11 cellular contexts compared by ENCODE assay signal in the genomic region with DNA sequence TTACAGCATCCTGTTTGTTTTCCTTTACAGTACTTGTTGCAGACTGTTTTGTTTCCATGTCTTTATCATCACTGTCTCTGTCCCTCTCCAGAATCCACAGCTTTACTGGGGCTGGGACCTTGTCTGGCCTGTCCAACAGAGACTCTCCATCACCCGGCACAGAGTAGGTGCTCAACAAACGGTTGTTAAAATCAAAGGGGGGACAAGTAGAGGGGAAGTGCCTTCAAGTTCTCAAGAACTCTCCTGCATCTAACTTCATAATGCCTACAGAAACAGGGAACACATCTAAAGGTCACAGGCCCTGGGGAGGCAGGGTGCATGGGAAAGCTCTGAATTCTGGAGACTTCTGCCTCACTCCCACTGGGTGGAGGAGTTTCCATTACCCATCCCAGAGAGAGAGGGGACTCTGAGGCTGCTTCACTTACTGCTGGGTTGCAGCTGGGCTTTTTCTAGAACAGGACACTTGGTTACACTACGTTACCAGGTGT. TPM values are rescaled to one million over a fixed set of nuclear protein-coding genes. Genes with fewer than 3 reads are reported as not detected.
DNase-seq lines count a peak whose midpoint lies in the region; ATAC-seq, FAIRE-seq and TF ChIP-seq lines count a peak whose summit lies in the region.
"Had no signal": no experiment of that assay in that cellular context is flagged by ENCODE, and none has a peak within 500 bp of the region (broad histone marks: within the 10 kb centered on the region; RNA-seq: fewer than 3 reads in every experiment).

No MANE protein-coding gene starts in this region.

- H3K4me3 ChIP-seq in Peyer's patch: peak overlapping the region in 1 of 4 donors; percentile 27
- H3K4me3 ChIP-seq in pancreas: no peak overlapping the region

- intact Hi-C loops in pancreas (cut with DNase I): no loop called here

- peaks cover 59% of the 10 kb centered on the region for H3K4me1 Mint-ChIP-seq in T-helper 2 cell treated with Interferon-gamma antibody and Interleukin-4, amounts not matched to agents 5 μg/mL and 100 μg/mL, for 36 hours (ENCODE audit: low read depth)
- H3K4me1 Mint-ChIP-seq in stimulated activated naive CD8-positive, alpha-beta T cell treated with anti-CD3 and anti-CD28 coated beads, Interleukin-15, amount 100 ng/mL, for 72 hours: peaks cover 92% of the 10 kb centered on the region

- H3K36me3 Mint-ChIP-seq in T-helper 2 cell treated with Interferon-gamma antibody and Interleukin-4, amounts not matched to agents 5 μg/mL and 100 μg/mL, for 36 hours (ENCODE audit: low read depth): no peaks in the 10 kb centered on the region

- H3K4me1 ChIP-seq in Peyer's patch: peaks cover 0 to 54% (median 28%) of the 10 kb centered on the region in 4 donors
- peaks cover 4% of the 10 kb centered on the region for H3K4me1 ChIP-seq in foreskin keratinocyte
- H3K4me1 ChIP-seq in pancreas: peaks cover 10 to 26% (median 16%) of the 10 kb centered on the region in 3 donors

- no peak for TF ChIP-seq POLR2A in Peyer's patch (IDR thresholded peaks at IDR 0.05)

- H3K27ac ChIP-seq in Peyer's patch: peak overlapping the region; percentile 57 to 95 (median 84)
- peak overlapping the region; percentile 6 for H3K27ac ChIP-seq in foreskin keratinocyte
- peak overlapping the region in 2 of 4 donors; percentile 9 to 41 for H3K27ac ChIP-seq in pancreas

- no peaks in the 10 kb centered on the region for H3K27me3 Mint-ChIP-seq in T-helper 2 cell treated with Interferon-gamma antibody and Interleukin-4, amounts not matched to agents 5 μg/mL and 100 μg/mL, for 36 hours (ENCODE audit: low read depth)
- H3K27me3 Mint-ChIP-seq in stimulated activated naive CD8-positive, alpha-beta T cell treated with anti-CD3 and anti-CD28 coated beads, Interleukin-15, amount 100 ng/mL, for 72 hours: no peaks in the 10 kb centered on the region

- no peak for DNase-seq in T-helper 2 cell treated with Interferon-gamma antibody and Interleukin-4, amounts not matched to agents 5 μg/mL and 100 μg/mL, for 36 hours (ENCODE audit: low spot score)
- DNase-seq in T-helper 2 cell (no peak), Peyer's patch (no peak), foreskin keratinocyte (no peak), pancreas (no peak), NCI-H2196 (lab: John Stamatoyannopoulos, UW; ENCODE audit: unreplicated experiment) (no peak)
- peak in 1 of 2 donors; percentile 15 for DNase-seq in stimulated activated naive CD8-positive, alpha-beta T cell treated with anti-CD3 and anti-CD28 coated beads, Interleukin-15, amount 100 ng/mL, for 72 hours
- DNase-seq: 8988T, glutamatergic neuron had no signal

- H3K4me3 Mint-ChIP-seq in T-helper 2 cell treated with Interferon-gamma antibody and Interleukin-4, amounts not matched to agents 5 μg/mL and 100 μg/mL, for 36 hours: peak overlapping the region; percentile 82
- peak overlapping the region; percentile 78 to 88 for H3K4me3 Mint-ChIP-seq in stimulated activated naive CD8-positive, alpha-beta T cell treated with anti-CD3 and anti-CD28 coated beads, Interleukin-15, amount 100 ng/mL, for 72 hours

- no peaks in the 10 kb centered on the region for H3K9me3 Mint-ChIP-seq in T-helper 2 cell treated with Interferon-gamma antibody and Interleukin-4, amounts not matched to agents 5 μg/mL and 100 μg/mL, for 36 hours
- no peaks in the 10 kb centered on the region for H3K9me3 Mint-ChIP-seq in stimulated activated naive CD8-positive, alpha-beta T cell treated with anti-CD3 and anti-CD28 coated beads, Interleukin-15, amount 100 ng/mL, for 72 hours

- H3K36me3 ChIP-seq in Peyer's patch (no peaks in the 10 kb centered on the region), pancreas (no peaks in the 10 kb centered on the region)

- ATAC-seq in foreskin keratinocyte (no peak), pancreas (no peak), HG03378 (IDR thresholded peaks at IDR 0.05; ENCODE audit: unreplicated experiment) (no peak)
- ATAC-seq in stimulated activated naive CD8-positive, alpha-beta T cell treated with anti-CD3 and anti-CD28 coated beads, Interleukin-15, amount 100 ng/mL, for 72 hours: no peak

- no peak for FAIRE-seq in pancreas (lab: Jason Lieb, UNC)
- FAIRE-seq: bronchial epithelial cell had no signal

- TF ChIP-seq CTCF in Peyer's patch (IDR thresholded peaks at IDR 0.05) (no peak), foreskin keratinocyte (conservative IDR thresholded peaks at IDR 0.05) (no peak), pancreas (IDR thresholded peaks at IDR 0.05) (no peak)

- H3K9me3 ChIP-seq in Peyer's patch (no peaks in the 10 kb centered on the region), pancreas (no peaks in the 10 kb centered on the region)

- WGBS in pancreas, 2 donors: 59% methylated on average over 3 of the region's 3 CpGs

- H3K27me3 ChIP-seq in Peyer's patch (no peaks in the 10 kb centered on the region), foreskin keratinocyte (no peaks in the 10 kb centered on the region), pancreas (no peaks in the 10 kb centered on the region)

- H3K27ac Mint-ChIP-seq in T-helper 2 cell treated with Interferon-gamma antibody and Interleukin-4, amounts not matched to agents 5 μg/mL and 100 μg/mL, for 36 hours: peak overlapping the region; percentile 97
- H3K27ac Mint-ChIP-seq in stimulated activated naive CD8-positive, alpha-beta T cell treated with anti-CD3 and anti-CD28 coated beads, Interleukin-15, amount 100 ng/mL, for 72 hours: peak overlapping the region; percentile 1 to 99

RNA-seq across cellular contexts. Expression of a gene that starts 2.3 kb away (rescaled TPM):
- total RNA-seq in Peyer's patch (100 to 1,000 TPM; 105 to 122 (median 112) TPM), foreskin keratinocyte (51.1 and 63.5 TPM in 2 replicates), pancreas (100 to 1,000 TPM in 2 of 6 donors, 10 to 100 TPM in 4; 68.4 to 141 (median 89.1) TPM)
- polyA plus RNA-seq in foreskin keratinocyte (28.0 and 34.0 TPM in 2 replicates), pancreas (10 to 100 TPM; 38.1 to 59.8 TPM)
